1 cellular context compared by ENCODE assay signal in the genomic region with DNA sequence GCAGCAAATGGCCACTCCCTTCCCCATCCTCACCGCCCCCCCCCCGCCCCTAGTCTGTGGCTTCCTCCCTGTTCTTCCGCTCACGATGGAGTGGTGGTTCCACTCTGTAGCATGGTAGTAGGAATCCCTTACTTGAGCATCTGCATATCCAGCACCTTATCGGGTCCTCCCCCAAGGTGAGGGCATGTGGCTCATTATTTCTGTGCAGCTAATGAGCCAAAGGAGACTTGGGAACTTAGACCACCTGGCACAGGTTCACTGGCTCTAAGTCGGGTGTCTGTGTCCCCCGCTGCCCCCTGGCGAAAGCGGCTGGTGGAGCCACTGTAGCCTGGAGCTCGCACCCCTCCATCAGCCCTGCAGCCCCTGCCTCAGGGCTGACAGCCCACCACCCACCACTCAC.
TF ChIP-seq lines count a peak whose summit lies in the region.

No MANE protein-coding gene starts in this region.

TF ChIP-seq in HCT116, 20 proteins besides CTCF, POLR2A, EP300 and RAD21 (continued from another document):
- TF ChIP-seq, protein P1, sequence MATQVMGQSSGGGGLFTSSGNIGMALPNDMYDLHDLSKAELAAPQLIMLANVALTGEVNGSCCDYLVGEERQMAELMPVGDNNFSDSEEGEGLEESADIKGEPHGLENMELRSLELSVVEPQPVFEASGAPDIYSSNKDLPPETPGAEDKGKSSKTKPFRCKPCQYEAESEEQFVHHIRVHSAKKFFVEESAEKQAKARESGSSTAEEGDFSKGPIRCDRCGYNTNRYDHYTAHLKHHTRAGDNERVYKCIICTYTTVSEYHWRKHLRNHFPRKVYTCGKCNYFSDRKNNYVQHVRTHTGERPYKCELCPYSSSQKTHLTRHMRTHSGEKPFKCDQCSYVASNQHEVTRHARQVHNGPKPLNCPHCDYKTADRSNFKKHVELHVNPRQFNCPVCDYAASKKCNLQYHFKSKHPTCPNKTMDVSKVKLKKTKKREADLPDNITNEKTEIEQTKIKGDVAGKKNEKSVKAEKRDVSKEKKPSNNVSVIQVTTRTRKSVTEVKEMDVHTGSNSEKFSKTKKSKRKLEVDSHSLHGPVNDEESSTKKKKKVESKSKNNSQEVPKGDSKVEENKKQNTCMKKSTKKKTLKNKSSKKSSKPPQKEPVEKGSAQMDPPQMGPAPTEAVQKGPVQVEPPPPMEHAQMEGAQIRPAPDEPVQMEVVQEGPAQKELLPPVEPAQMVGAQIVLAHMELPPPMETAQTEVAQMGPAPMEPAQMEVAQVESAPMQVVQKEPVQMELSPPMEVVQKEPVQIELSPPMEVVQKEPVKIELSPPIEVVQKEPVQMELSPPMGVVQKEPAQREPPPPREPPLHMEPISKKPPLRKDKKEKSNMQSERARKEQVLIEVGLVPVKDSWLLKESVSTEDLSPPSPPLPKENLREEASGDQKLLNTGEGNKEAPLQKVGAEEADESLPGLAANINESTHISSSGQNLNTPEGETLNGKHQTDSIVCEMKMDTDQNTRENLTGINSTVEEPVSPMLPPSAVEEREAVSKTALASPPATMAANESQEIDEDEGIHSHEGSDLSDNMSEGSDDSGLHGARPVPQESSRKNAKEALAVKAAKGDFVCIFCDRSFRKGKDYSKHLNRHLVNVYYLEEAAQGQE (IDR thresholded peaks at IDR 0.05; ENCODE audit: low read depth), result no peak
- TF ChIP-seq YY1 (IDR thresholded peaks at IDR 0.05; ENCODE audit: extremely low read depth, insufficient replicate concordance, low read depth, low read length), result no peak
- no peak for TF ChIP-seq JUND (IDR thresholded peaks at IDR 0.05)
- no peak for TF ChIP-seq EZH2phosphoT487 (IDR thresholded peaks at IDR 0.05; ENCODE audit: borderline replicate concordance)
- no peak for TF ChIP-seq SIN3A (IDR thresholded peaks at IDR 0.05; ENCODE audit: low read depth)
- no peak for TF ChIP-seq POLR2AphosphoS5 (IDR thresholded peaks at IDR 0.05; ENCODE audit: low read depth, low read length)
- TF ChIP-seq EGR1 (IDR thresholded peaks at IDR 0.05; ENCODE audit: low read depth), result no peak
- TF ChIP-seq EZH2 (IDR thresholded peaks at IDR 0.05), result no peak
- no peak for TF ChIP-seq TCF7L2 (IDR thresholded peaks at IDR 0.05; ENCODE audit: borderline replicate concordance, extremely low read depth, insufficient read depth, insufficient read length)
- no peak for TF ChIP-seq ZFX (IDR thresholded peaks at IDR 0.05)
- TF ChIP-seq ZNF274 (IDR thresholded peaks at IDR 0.05; ENCODE audit: low read depth, low read length), result no peak
- no peak for TF ChIP-seq FOSL1 (IDR thresholded peaks at IDR 0.05; ENCODE audit: low read depth)
- TF ChIP-seq, protein P2, sequence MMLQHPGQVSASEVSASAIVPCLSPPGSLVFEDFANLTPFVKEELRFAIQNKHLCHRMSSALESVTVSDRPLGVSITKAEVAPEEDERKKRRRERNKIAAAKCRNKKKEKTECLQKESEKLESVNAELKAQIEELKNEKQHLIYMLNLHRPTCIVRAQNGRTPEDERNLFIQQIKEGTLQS (IDR thresholded peaks at IDR 0.05), result no peak
